Comparison of ENCODE assay signal across 4 cellular contexts in genomic region chr1:121604843-121605444, GRCh38.
DNase-seq lines count a peak whose midpoint lies in the region; ATAC-seq and TF ChIP-seq lines count a peak whose summit lies in the region.
"Not testable (repeated sequence)": the region's sequence is repeated elsewhere in the genome, so short reads cannot be mapped to it uniquely, and the experiment has no call there.

No MANE protein-coding gene starts in this region.

- not testable (repeated sequence) for H4K20me1 ChIP-seq in PC-3 (ENCODE audit: low read length)

- not testable (repeated sequence) for H3K9me3 ChIP-seq in PC-3 (ENCODE audit: low read length)

- H3K79me2 ChIP-seq in PC-3 (ENCODE audit: low read length) = not testable (repeated sequence)

- H3K36me3 Mint-ChIP-seq in activated CD4-positive, alpha-beta T cell treated with anti-CD3 and anti-CD28 coated beads for 36 hours (ENCODE audit: low read depth) = peaks cover 26% of the 10 kb centered on the region
- H3K36me3 Mint-ChIP-seq in activated T-cell treated with anti-CD3 and anti-CD28 coated beads, Interleukin-2, amount 50 U/mL, for 72 hours (ENCODE audit: insufficient read depth in 2 of 2) = peaks cover 11 to 14% of the 10 kb centered on the region in 2 donors
- H3K36me3 Mint-ChIP-seq in stimulated activated effector memory CD8-positive, alpha-beta T cell treated with anti-CD3 and anti-CD28 coated beads, Interleukin-12 subunit alpha, Interleukin-12 subunit beta, amount 100 ng/mL, for 72 hours = not testable (repeated sequence)

- not testable (repeated sequence) for H3K27me3 ChIP-seq in PC-3 (ENCODE audit: low read length)

- CTCF ChIA-PET in PC-3 (lab: Charles Lee); activated CD4-positive, alpha-beta T cell treated with anti-CD3 and anti-CD28 coated beads for 36 hours (lab: Charles Lee): not testable (repeated sequence)

- not testable (repeated sequence) for DNase-seq in PC-3; activated CD4-positive, alpha-beta T cell treated with anti-CD3 and anti-CD28 coated beads for 36 hours; activated T-cell treated with anti-CD3 and anti-CD28 coated beads, Interleukin-2, amount 50 U/mL, for 72 hours; stimulated activated effector memory CD8-positive, alpha-beta T cell treated with anti-CD3 and anti-CD28 coated beads, Interleukin-12 subunit alpha, Interleukin-12 subunit beta, amount 100 ng/mL, for 72 hours (ENCODE audit: low spot score in 2 of 2)

- H3K4me1 Mint-ChIP-seq in activated CD4-positive, alpha-beta T cell treated with anti-CD3 and anti-CD28 coated beads for 36 hours; activated T-cell treated with anti-CD3 and anti-CD28 coated beads, Interleukin-2, amount 50 U/mL, for 72 hours (ENCODE audit: low read depth); stimulated activated effector memory CD8-positive, alpha-beta T cell treated with anti-CD3 and anti-CD28 coated beads, Interleukin-12 subunit alpha, Interleukin-12 subunit beta, amount 100 ng/mL, for 72 hours: not testable (repeated sequence)

- peak; percentile 15; the same call in 1 of the 2 replicates for ATAC-seq in PC-3
- ATAC-seq in activated CD4-positive, alpha-beta T cell treated with anti-CD3 and anti-CD28 coated beads for 36 hours = peak; percentile 69
- peak; percentile 48 to 70 for ATAC-seq in activated T-cell treated with anti-CD3 and anti-CD28 coated beads, Interleukin-2, amount 50 U/mL, for 72 hours (replicated peaks in 1 of 2)
- peak; percentile 79 for ATAC-seq in stimulated activated effector memory CD8-positive, alpha-beta T cell treated with anti-CD3 and anti-CD28 coated beads, Interleukin-12 subunit alpha, Interleukin-12 subunit beta, amount 100 ng/mL, for 72 hours

- not testable (repeated sequence) for H3K9me2 ChIP-seq in PC-3 (replicated peaks; ENCODE audit: low read length)

- not testable (repeated sequence) for TF ChIP-seq CTCF in PC-3 (conservative IDR thresholded peaks at IDR 0.05; ENCODE audit: low read depth, low read length)

- peaks cover 16% of the 10 kb centered on the region for H3K9me3 Mint-ChIP-seq in activated CD4-positive, alpha-beta T cell treated with anti-CD3 and anti-CD28 coated beads for 36 hours (ENCODE audit: low read depth)
- H3K9me3 Mint-ChIP-seq in activated T-cell treated with anti-CD3 and anti-CD28 coated beads, Interleukin-2, amount 50 U/mL, for 72 hours = peaks cover 6 to 16% of the 10 kb centered on the region in 2 donors
- H3K9me3 Mint-ChIP-seq in stimulated activated effector memory CD8-positive, alpha-beta T cell treated with anti-CD3 and anti-CD28 coated beads, Interleukin-12 subunit alpha, Interleukin-12 subunit beta, amount 100 ng/mL, for 72 hours = peaks cover 16% of the 10 kb centered on the region

- not testable (repeated sequence) for H3K9ac ChIP-seq in PC-3 (ENCODE audit: low read length)

- not testable (repeated sequence) for H3K36me3 ChIP-seq in PC-3 (ENCODE audit: low read depth, low read length)

- not testable (repeated sequence) for H3F3A ChIP-seq in PC-3 (ENCODE audit: low read length, unreplicated experiment)

- POLR2A ChIA-PET in PC-3 (lab: Charles Lee; ENCODE audit: unreplicated experiment); activated CD4-positive, alpha-beta T cell treated with anti-CD3 and anti-CD28 coated beads for 36 hours (lab: Charles Lee): not testable (repeated sequence)

- H3K4me3 ChIP-seq in PC-3 (ENCODE audit: low read length) = not testable (repeated sequence)

- H3K4me2 ChIP-seq in PC-3 (ENCODE audit: low read length) = not testable (repeated sequence)

- not testable (repeated sequence) for H2AFZ ChIP-seq in PC-3 (ENCODE audit: low read length)

- H3K4me3 Mint-ChIP-seq in activated CD4-positive, alpha-beta T cell treated with anti-CD3 and anti-CD28 coated beads for 36 hours; activated T-cell treated with anti-CD3 and anti-CD28 coated beads, Interleukin-2, amount 50 U/mL, for 72 hours; stimulated activated effector memory CD8-positive, alpha-beta T cell treated with anti-CD3 and anti-CD28 coated beads, Interleukin-12 subunit alpha, Interleukin-12 subunit beta, amount 100 ng/mL, for 72 hours: not testable (repeated sequence)

- H3K27me3 Mint-ChIP-seq in activated CD4-positive, alpha-beta T cell treated with anti-CD3 and anti-CD28 coated beads for 36 hours; activated T-cell treated with anti-CD3 and anti-CD28 coated beads, Interleukin-2, amount 50 U/mL, for 72 hours (ENCODE audit: low read depth): not testable (repeated sequence)

- not testable (repeated sequence) for H3K27ac ChIP-seq in PC-3 (ENCODE audit: low read length)

- intact Hi-C loops in PC-3 (cut with micrococcal nuclease); activated CD4-positive, alpha-beta T cell treated with anti-CD3 and anti-CD28 coated beads for 36 hours (cut with DNase I, micrococcal nuclease): not testable (repeated sequence)

- BruUV-seq in PC-3 (replicated peaks; lab: Mats Ljungman, UMichigan) = not testable (repeated sequence)

- H3K4me1 ChIP-seq in PC-3 (ENCODE audit: insufficient read depth, low read length) = not testable (repeated sequence)

- not testable (repeated sequence) for H3K27ac Mint-ChIP-seq in activated CD4-positive, alpha-beta T cell treated with anti-CD3 and anti-CD28 coated beads for 36 hours; activated T-cell treated with anti-CD3 and anti-CD28 coated beads, Interleukin-2, amount 50 U/mL, for 72 hours; stimulated activated effector memory CD8-positive, alpha-beta T cell treated with anti-CD3 and anti-CD28 coated beads, Interleukin-12 subunit alpha, Interleukin-12 subunit beta, amount 100 ng/mL, for 72 hours

Comparison
In these comparisons a context has a peak if more than half of its experiments do, and no peak if none do; other contexts are left out.
1. ATAC-seq: peak in every context shown above with its lines; median percentile 79 in stimulated activated effector memory CD8-positive, alpha-beta T cell treated with anti-CD3 and anti-CD28 coated beads, Interleukin-12 subunit alpha, Interleukin-12 subunit beta, amount 100 ng/mL, for 72 hours; 69 in activated CD4-positive, alpha-beta T cell treated with anti-CD3 and anti-CD28 coated beads for 36 hours; 59 in activated T-cell treated with anti-CD3 and anti-CD28 coated beads, Interleukin-2, amount 50 U/mL, for 72 hours; 15 in PC-3.